ENCODE assay signal across 8 cellular contexts in genomic region chr4:98510757-98511517, GRCh38.
DNase-seq lines count a peak whose midpoint lies in the region; ATAC-seq, FAIRE-seq and TF ChIP-seq lines count a peak whose summit lies in the region.
"Had no signal": no experiment of that assay in that cellular context is flagged by ENCODE, and none has a peak within 500 bp of the region (broad histone marks: within the 10 kb centered on the region; RNA-seq: fewer than 3 reads in every experiment).

No MANE protein-coding gene starts in this region.

- TF ChIP-seq CTCF in GM12878 (IDR thresholded peaks at IDR 0.05 in 2 of 3, conservative IDR thresholded peaks at IDR 0.05 in 1 of 3; ENCODE audit: control insufficient read depth in 2 of 3, extremely low read depth in 1 of 3, insufficient read depth in 1 of 3, low read depth in 3 of 3, low read length in 3 of 3), result no peak

- no peak for TF ChIP-seq RAD21 in GM12878 (IDR thresholded peaks at IDR 0.05; ENCODE audit: insufficient read depth, low read depth, low read length)

- POLR2A ChIA-PET in GM12878 (lab: Charles Lee), result no interaction called here

- H3K27me3 ChIP-seq in GM12878 (replicated peaks in 1 of 2; ENCODE audit: control insufficient read depth in 2 of 2, insufficient read depth in 2 of 2, low read length in 1 of 2), result no peaks in the 10 kb centered on the region
- H3K27me3 ChIP-seq: esophagus squamous epithelium had no signal

- H4K20me1 ChIP-seq in GM12878 (ENCODE audit: control insufficient read depth, insufficient read depth), result no peaks in the 10 kb centered on the region

- no peaks in the 10 kb centered on the region for H3K9me3 ChIP-seq in GM12878 (replicated peaks; ENCODE audit: control insufficient read depth, insufficient read depth, low read length)
- H3K9me3 ChIP-seq: esophagus squamous epithelium had no signal

- BruUV-seq in GM12878 (replicated peaks; lab: Mats Ljungman, UMichigan), result no TSS peak

- H3K4me1 ChIP-seq in GM12878 (ENCODE audit: control insufficient read depth, insufficient read depth, low read length), result no peaks in the 10 kb centered on the region

- DNase-seq in GM04504 (ENCODE audit: low read depth) (peak; percentile 87), NCI-H226 (peak; percentile 40), GM12878 (ENCODE audit: low read depth, low spot score) (no peak), non-pigmented ciliary epithelial cell (ENCODE audit: low read depth) (peak; percentile 71), SK-N-DZ (ENCODE audit: low spot score) (no peak), DMS53 (lab: John Stamatoyannopoulos, UW) (no peak), mucosa of gallbladder (ENCODE audit: low spot score) (no peak)
- DNase-seq: esophagus squamous epithelium had no signal

- H3K4me2 ChIP-seq in GM12878 (ENCODE audit: control insufficient read depth, insufficient read depth), result no peak overlapping the region

- H3K27ac ChIP-seq in GM12878 (ENCODE audit: control insufficient read depth, insufficient read depth), result no peak overlapping the region

- no peak overlapping the region for H3K9ac ChIP-seq in GM12878 (ENCODE audit: control insufficient read depth, insufficient read depth, low read length)

- RAD21 ChIA-PET in GM12878 (lab: Charles Lee; ENCODE audit: unreplicated experiment), result no interaction called here

- no peak; the same call in 1 of the 3 replicates for ATAC-seq in GM12878

- SMC1A ChIA-PET in GM12878 (lab: Charles Lee; ENCODE audit: uncharacterized antibody, unreplicated experiment), result interaction anchor here (0.8 to 2.7 kb wide), 4 partner anchors 11 to 43 kb away, joined by 3 to 9 read pairs (median 3); no protein-coding TSS in a partner anchor

- no peaks in the 10 kb centered on the region for H3K79me2 ChIP-seq in GM12878 (ENCODE audit: control insufficient read depth, insufficient read depth, low read length)

- CTCF ChIA-PET in GM12878 (lab: Yijun Ruan, JAX), result interaction anchor here (1.1 kb wide), 1 partner anchor 28 kb away, joined by 4 read pairs; no protein-coding TSS in a partner anchor

- intact Hi-C loops in GM12878 (cut with micrococcal nuclease; ENCODE audit: unreplicated experiment), result no loop called here

- 30% methylated on average over 6 of the region's 6 CpGs for WGBS in GM12878 (ENCODE audit: insufficient coverage, insufficient replicate concordance, low lambda C conversion rate, missing lambda C conversion rate)

- FAIRE-seq in GM12878 (lab: Jason Lieb, UNC), result no peak

- H3K36me3 ChIP-seq in GM12878 (ENCODE audit: control insufficient read depth in 2 of 2, insufficient read depth in 2 of 2, low read length in 1 of 2), result no peaks in the 10 kb centered on the region
- H3K36me3 ChIP-seq: esophagus squamous epithelium had no signal

- H3K4me3 ChIP-seq in GM12878, result no peak overlapping the region
- H3K4me3 ChIP-seq: esophagus squamous epithelium had no signal

- no peak overlapping the region for H2AFZ ChIP-seq in GM12878 (ENCODE audit: control insufficient read depth, low read depth, low read length)

- no peak for TF ChIP-seq EP300 in GM12878 (IDR thresholded peaks at IDR 0.05; ENCODE audit: borderline replicate concordance in 1 of 2, control insufficient read depth in 1 of 2, low read depth in 2 of 2, low read length in 2 of 2)

- in situ Hi-C loops in GM12878 (cut with MboI), result no loop called here

- TF ChIP-seq POLR2A in GM12878 (IDR thresholded peaks at IDR 0.05; ENCODE audit: low read depth, low read length), result no peak

TF ChIP-seq in GM12878, 131 proteins besides CTCF, POLR2A, EP300 and RAD21:
- TF ChIP-seq IKZF2 (IDR thresholded peaks at IDR 0.05), result peak in 1 of 2 experiments; percentile 39; a peak in 1 of 4 replicates
- no peak for TF ChIP-seq ZBTB11 (CRISPR knock-in tag; IDR thresholded peaks at IDR 0.05)
- peak; percentile 70 for TF ChIP-seq EED (IDR thresholded peaks at IDR 0.05; ENCODE audit: low read depth)
- TF ChIP-seq NFIC (IDR thresholded peaks at IDR 0.05; ENCODE audit: low read depth, low read length), result peak; percentile 52; the same call in 1 of the 2 replicates
- no peak for TF ChIP-seq MXI1 (IDR thresholded peaks at IDR 0.05; ENCODE audit: low read depth, low read length)
- TF ChIP-seq BRCA1 (IDR thresholded peaks at IDR 0.05; ENCODE audit: low read depth, low read length), result no peak
- 0 out of 2 replicates have a peak, but pooled peaks have one; percentile 17 for TF ChIP-seq ATF7 (IDR thresholded peaks at IDR 0.05; ENCODE audit: low read depth)
- peak; percentile 80 for TF ChIP-seq RUNX3 (IDR thresholded peaks at IDR 0.05; ENCODE audit: low read length)
- peak; percentile 46; the same call in 1 of the 2 replicates for TF ChIP-seq IKZF1 (conservative IDR thresholded peaks at IDR 0.05)
- TF ChIP-seq NRF1 (conservative IDR thresholded peaks at IDR 0.05; ENCODE audit: low read depth, low read length), result no peak

Comparison
In these comparisons a context has a peak if more than half of its experiments do, and no peak if none do; other contexts are left out.
1. DNase-seq: peak in GM04504 (single experiment), NCI-H226 (single experiment) and non-pigmented ciliary epithelial cell (single experiment); none in GM12878 (single experiment), SK-N-DZ (single experiment), DMS53 (single experiment) and mucosa of gallbladder (single experiment).